In genomic region chr6:157302761-157303160, GRCh38 we compare ENCODE assay signal across 1 cellular context.
TF ChIP-seq lines count a peak whose summit lies in the region.

No MANE protein-coding gene starts in this region.

TF ChIP-seq in liver, 16 proteins besides CTCF, POLR2A, EP300 and RAD21:
- peak; percentile 71 for TF ChIP-seq SP1 (IDR thresholded peaks at IDR 0.05)
- TF ChIP-seq FOXA1 (IDR thresholded peaks at IDR 0.05): no peak
- TF ChIP-seq ZBTB33 (IDR thresholded peaks at IDR 0.05): no peak
- no peak for TF ChIP-seq REST (IDR thresholded peaks at IDR 0.05)
- no peak for TF ChIP-seq EGR1 (IDR thresholded peaks at IDR 0.05; ENCODE audit: low read depth in 2 of 2)
- TF ChIP-seq RXRA (IDR thresholded peaks at IDR 0.05): no peak
- TF ChIP-seq TAF1 (conservative IDR thresholded peaks at IDR 0.05): no peak
- peak; percentile 68 for TF ChIP-seq HNF4G (IDR thresholded peaks at IDR 0.05)
- peak; percentile 74 to 83 for TF ChIP-seq HNF4A (conservative IDR thresholded peaks at IDR 0.05)
- peak; percentile 46 for TF ChIP-seq YY1 (IDR thresholded peaks at IDR 0.05)
- no peak for TF ChIP-seq FOXA2 (IDR thresholded peaks at IDR 0.05)
- TF ChIP-seq JUND (IDR thresholded peaks at IDR 0.05): peak in 1 of 2 donors; percentile 46
- TF ChIP-seq NR2F2 (IDR thresholded peaks at IDR 0.05): no peak
- no peak for TF ChIP-seq ATF3 (IDR thresholded peaks at IDR 0.05)
- TF ChIP-seq GABPA (IDR thresholded peaks at IDR 0.05 in 1 of 2, conservative IDR thresholded peaks at IDR 0.05 in 1 of 2): no peak
